In genomic region chr5:65817936-65818335, GRCh38 we compare ENCODE assay signal across 18 cellular contexts.
"Had no signal": no experiment of that assay in that cellular context is flagged by ENCODE, and none has a peak within 500 bp of the region (broad histone marks: within the 10 kb centered on the region; RNA-seq: fewer than 3 reads in every experiment).

No MANE protein-coding gene starts in this region.

- H3K27me3 ChIP-seq: sigmoid colon, spleen, stomach, thyroid gland had no signal

- DNase-seq: activated CD4-positive, alpha-beta T cell treated with anti-CD3 and anti-CD28 coated beads, Interleukin-2, amount 10 ng/mL, durations not matched to agents 7 days and 5 days; activated CD4-positive, CD25-positive, alpha-beta regulatory T cell; activated CD8-positive, alpha-beta memory T cell treated with anti-CD3 and anti-CD28 coated beads for 24 hours; activated naive CD8-positive, alpha-beta T cell treated with anti-CD3 and anti-CD28 coated beads for 36 hours; left cardiac atrium; lower lobe of right lung; naive B cell; sigmoid colon; spleen; stimulated activated CD4-positive, alpha-beta T cell treated with anti-CD3 and anti-CD28 coated beads, Interleukin-1b, Interleukin-23, amount 100 ng/mL, for 48 hours; SW 1271; thyroid gland had no signal

- H3K4me1 ChIP-seq: lower lobe of right lung, prostate gland, sigmoid colon, stomach, thyroid gland had no signal

- H3K27me3 Mint-ChIP-seq: activated CD4-positive, alpha-beta T cell treated with anti-CD3 and anti-CD28 coated beads, Interleukin-2, amount 10 ng/mL, durations not matched to agents 7 days and 5 days; activated naive CD8-positive, alpha-beta T cell treated with anti-CD3 and anti-CD28 coated beads for 36 hours; naive B cell had no signal

- H3K4me3 ChIP-seq: lower lobe of right lung, prostate gland, sigmoid colon, spleen, stomach, thyroid gland had no signal

- H3K36me3 ChIP-seq: lower lobe of right lung, prostate gland, sigmoid colon, thyroid gland had no signal

- FAIRE-seq: endometrium, urothelium cell line had no signal

- H3K27ac ChIP-seq: lower lobe of right lung, prostate gland, sigmoid colon, spleen, thyroid gland had no signal

- H3K9me3 Mint-ChIP-seq: activated CD4-positive, alpha-beta T cell treated with anti-CD3 and anti-CD28 coated beads, Interleukin-2, amount 10 ng/mL, durations not matched to agents 7 days and 5 days; activated naive CD8-positive, alpha-beta T cell treated with anti-CD3 and anti-CD28 coated beads for 36 hours; activated T-helper 1 cell treated with anti-CD3 and anti-CD28 coated beads, Interleukin-12 subunit alpha, Interleukin-12 subunit beta, Interleukin-2, Interleukin-4 antibody, amounts not matched to agents 30 ng/mL and 10 ng/mL and 1 ng/mL, durations not matched to agents 14 hours and 24 hours and 36 hours; naive B cell; T-helper 2 cell treated with Interferon-gamma antibody and Interleukin-4, amounts not matched to agents 5 μg/mL and 100 μg/mL, for 36 hours had no signal

- H3K9me3 ChIP-seq: lower lobe of right lung, prostate gland, sigmoid colon, spleen, stomach, thyroid gland had no signal

- H3K4me3 Mint-ChIP-seq: activated CD4-positive, alpha-beta T cell treated with anti-CD3 and anti-CD28 coated beads, Interleukin-2, amount 10 ng/mL, durations not matched to agents 7 days and 5 days; activated naive CD8-positive, alpha-beta T cell treated with anti-CD3 and anti-CD28 coated beads for 36 hours; activated T-helper 1 cell treated with anti-CD3 and anti-CD28 coated beads, Interleukin-12 subunit alpha, Interleukin-12 subunit beta, Interleukin-2, Interleukin-4 antibody, amounts not matched to agents 30 ng/mL and 10 ng/mL and 1 ng/mL, durations not matched to agents 14 hours and 24 hours and 36 hours; naive B cell; T-helper 2 cell treated with Interferon-gamma antibody and Interleukin-4, amounts not matched to agents 5 μg/mL and 100 μg/mL, for 36 hours had no signal

- H3K27ac Mint-ChIP-seq: activated CD4-positive, alpha-beta T cell treated with anti-CD3 and anti-CD28 coated beads, Interleukin-2, amount 10 ng/mL, durations not matched to agents 7 days and 5 days; activated naive CD8-positive, alpha-beta T cell treated with anti-CD3 and anti-CD28 coated beads for 36 hours; activated T-helper 1 cell treated with anti-CD3 and anti-CD28 coated beads, Interleukin-12 subunit alpha, Interleukin-12 subunit beta, Interleukin-2, Interleukin-4 antibody, amounts not matched to agents 30 ng/mL and 10 ng/mL and 1 ng/mL, durations not matched to agents 14 hours and 24 hours and 36 hours; T-helper 2 cell treated with Interferon-gamma antibody and Interleukin-4, amounts not matched to agents 5 μg/mL and 100 μg/mL, for 36 hours had no signal
